20 cellular contexts compared by ENCODE assay signal in the genomic region with DNA sequence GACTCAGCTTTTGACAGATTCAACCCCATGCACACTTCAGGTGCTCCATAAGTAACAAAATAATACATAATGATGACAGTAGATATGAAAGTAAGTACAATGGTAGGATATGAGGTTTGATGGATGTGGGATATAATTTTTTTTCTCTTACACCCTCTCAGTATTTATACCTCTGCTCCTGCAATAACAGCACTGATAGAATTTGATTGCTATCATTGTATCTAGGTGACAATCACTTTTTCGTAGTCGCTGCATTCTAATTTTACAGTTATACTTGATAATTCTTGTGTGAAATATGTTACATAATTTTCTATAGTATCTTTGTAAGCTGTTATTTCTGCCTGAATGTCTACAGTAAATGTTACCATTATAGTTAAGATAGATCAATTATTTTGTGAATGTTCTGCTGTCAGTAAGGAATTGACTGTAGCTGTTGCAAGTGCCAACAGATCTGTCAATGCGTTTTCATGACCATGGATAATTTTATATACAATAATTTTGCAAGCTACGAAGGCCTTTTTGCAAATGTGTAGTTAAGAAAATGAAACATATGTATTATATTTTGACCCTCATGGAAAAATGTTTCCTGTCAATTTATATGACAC.
"Had no signal": no experiment of that assay in that cellular context is flagged by ENCODE, and none has a peak within 500 bp of the region (broad histone marks: within the 10 kb centered on the region; RNA-seq: fewer than 3 reads in every experiment).

No MANE protein-coding gene starts in this region.

- H3K36me3 ChIP-seq: esophagus muscularis mucosa, gastroesophageal sphincter, heart right ventricle, left lung, lower lobe of right lung had no signal

- H3K27ac ChIP-seq: coronary artery, dorsolateral prefrontal cortex, esophagus muscularis mucosa, foreskin keratinocyte, gastroesophageal sphincter, heart right ventricle, left lung, lower lobe of right lung had no signal

- H3K9me3 ChIP-seq: gastroesophageal sphincter, lower lobe of right lung had no signal

- H3K27me3 ChIP-seq: dorsolateral prefrontal cortex, esophagus muscularis mucosa, foreskin keratinocyte, gastroesophageal sphincter, heart right ventricle, left lung had no signal

- H3K4me1 ChIP-seq: esophagus muscularis mucosa, foreskin keratinocyte, gastroesophageal sphincter, heart right ventricle, left lung, lower lobe of right lung had no signal

- H3K4me3 ChIP-seq: coronary artery, dorsolateral prefrontal cortex, esophagus muscularis mucosa, gastroesophageal sphincter, heart right ventricle, left lung, lower lobe of right lung had no signal

- ATAC-seq: foreskin keratinocyte, gastroesophageal sphincter, heart right ventricle, left cardiac atrium, left lung, left ventricle myocardium superior, lower lobe of right lung had no signal

- FAIRE-seq: endothelial cell of umbilical vein, frontal cortex, islet of Langerhans, keratinocyte had no signal

- DNase-seq: dermis blood vessel endothelial cell; dorsolateral prefrontal cortex; effector CD4-positive, alpha-beta T cell; effector memory CD4-positive, alpha-beta T cell; foreskin keratinocyte; heart right ventricle; hippocampal formation; left cardiac atrium; left lung; left ventricle myocardium superior; lower lobe of right lung; mesendoderm; midbrain had no signal
